Comparison of ENCODE assay signal across 18 cellular contexts in genomic region chr2:16139663-16140610, GRCh38.
DNase-seq lines count a peak whose midpoint lies in the region; ATAC-seq and TF ChIP-seq lines count a peak whose summit lies in the region.
"Had no signal": no experiment of that assay in that cellular context is flagged by ENCODE, and none has a peak within 500 bp of the region (broad histone marks: within the 10 kb centered on the region; RNA-seq: fewer than 3 reads in every experiment).

No MANE protein-coding gene starts in this region.

- no peak for TF ChIP-seq CTCF in breast epithelium (IDR thresholded peaks at IDR 0.05)
- TF ChIP-seq CTCF in dorsolateral prefrontal cortex (IDR thresholded peaks at IDR 0.05 in 54 of 56, conservative IDR thresholded peaks at IDR 0.05 in 2 of 56; ENCODE audit: low read depth in 1 of 56, partially characterized antibody in 56 of 56) = no peak

- H3K4me3 ChIP-seq in breast epithelium (no peak overlapping the region), dorsolateral prefrontal cortex (no peak overlapping the region)
- H3K4me3 ChIP-seq: BLaER1 treated with 17β-estradiol and CSF1 and Interleukin-3, amounts not matched to agents 10 nM and 100 nM had no signal

- intact Hi-C loops in left colon (cut with DNase I, micrococcal nuclease) = no loop called here
- intact Hi-C loops in breast epithelium (cut with DNase I; ENCODE audit: low total_unique reads) = no loop called here
- intact Hi-C loops in dorsolateral prefrontal cortex (cut with DNase I) = no loop called here

- no peaks in the 10 kb centered on the region for H3K4me1 ChIP-seq in breast epithelium
- H3K4me1 ChIP-seq: BLaER1 treated with 17β-estradiol and CSF1 and Interleukin-3, amounts not matched to agents 10 nM and 100 nM had no signal

- peak; percentile 46 for ATAC-seq in left colon
- ATAC-seq: HepG2, Panc1, Right ventricle myocardium inferior had no signal

- H3K36me3 ChIP-seq in breast epithelium = no peaks in the 10 kb centered on the region
- H3K36me3 ChIP-seq: BLaER1 treated with 17β-estradiol and CSF1 and Interleukin-3, amounts not matched to agents 10 nM and 100 nM had no signal

- no peaks in the 10 kb centered on the region for H3K9me3 ChIP-seq in breast epithelium
- H3K9me3 ChIP-seq: SK-N-SH had no signal

- DNase-seq in HT-29 (ENCODE audit: low spot score) (peak; percentile 42), SK-N-DZ (ENCODE audit: low spot score) (peak; percentile 98), left colon (no peak), superior temporal gyrus (ENCODE audit: extremely low spot score) (peak; percentile 23), breast epithelium (ENCODE audit: low spot score in 2 of 2) (no peak), dorsolateral prefrontal cortex (no peak)
- DNase-seq in activated naive CD4-positive, alpha-beta T cell treated with anti-CD3 and anti-CD28 coated beads, Interleukin-2, amount 50 U/mL, for 16 hours = no peak
- DNase-seq: H7, NCI-H1092 treated with DMSO at 0.1 percent for 48 hours, NCI-H2029, NCI-H345, NCI-H69, SK-N-SH had no signal

- no peak for TF ChIP-seq POLR2A in breast epithelium (IDR thresholded peaks at IDR 0.05)

- H3K27ac ChIP-seq in breast epithelium = no peak overlapping the region
- no peak overlapping the region for H3K27ac ChIP-seq in dorsolateral prefrontal cortex
- H3K27ac ChIP-seq: BLaER1 treated with 17β-estradiol and CSF1 and Interleukin-3, amounts not matched to agents 10 nM and 100 nM; KMS-11 had no signal

- H3K27me3 ChIP-seq in breast epithelium (no peaks in the 10 kb centered on the region), dorsolateral prefrontal cortex (no peaks in the 10 kb centered on the region)
- H3K27me3 ChIP-seq: BLaER1 treated with 17β-estradiol and CSF1 and Interleukin-3, amounts not matched to agents 10 nM and 100 nM had no signal

Comparison
In these comparisons a context has a peak if more than half of its experiments do, and no peak if none do; other contexts are left out.
1. DNase-seq: peak in HT-29 (single experiment), SK-N-DZ (single experiment) and superior temporal gyrus (single experiment); none in left colon (0 of 2), breast epithelium (0 of 2), dorsolateral prefrontal cortex (0 of 10) and activated naive CD4-positive, alpha-beta T cell treated with anti-CD3 and anti-CD28 coated beads, Interleukin-2, amount 50 U/mL, for 16 hours (single experiment).